9 cellular contexts compared by ENCODE assay signal in genomic region chr13:79631260-79631659, GRCh38.
DNase-seq lines count a peak whose midpoint lies in the region; ATAC-seq and TF ChIP-seq lines count a peak whose summit lies in the region.
"Had no signal": no experiment of that assay in that cellular context is flagged by ENCODE, and none has a peak within 500 bp of the region (broad histone marks: within the 10 kb centered on the region; RNA-seq: fewer than 3 reads in every experiment).

No MANE protein-coding gene starts in this region.

- POLR2A ChIA-PET in AG04449 (lab: Yijun Ruan, JAX): no interaction called here
- POLR2A ChIA-PET in CD4-positive, alpha-beta T cell (lab: Charles Lee): no interaction called here

- H3K4me3 Mint-ChIP-seq in stimulated activated effector memory CD8-positive, alpha-beta T cell treated with anti-CD3 and anti-CD28 coated beads, Interleukin-12 subunit alpha, Interleukin-12 subunit beta, amount 100 ng/mL, for 72 hours: no peak overlapping the region
- no peak overlapping the region for H3K4me3 Mint-ChIP-seq in CD4-positive, alpha-beta T cell

- peaks cover 31% of the 10 kb centered on the region for H3K27me3 Mint-ChIP-seq in CD4-positive, alpha-beta T cell

- CTCF ChIA-PET in AG04449 (lab: Yijun Ruan, JAX): interaction anchor here (1.2 to 1.5 kb wide), 2 partner anchors 8 to 730 kb away, joined by 3 read pairs; no protein-coding TSS in a partner anchor
- CTCF ChIA-PET in CD4-positive, alpha-beta T cell (lab: Charles Lee): interaction anchor here (0.7 kb wide), 1 partner anchor 900 kb away, joined by 3 read pairs; no protein-coding TSS in a partner anchor

- no peak for TF ChIP-seq CTCF in AG04449 (IDR thresholded peaks at IDR 0.05; ENCODE audit: insufficient read depth, low read length, missing control alignments)
- TF ChIP-seq CTCF in CD4-positive, alpha-beta T cell (IDR thresholded peaks at IDR 0.05): no peak

- H3K36me3 Mint-ChIP-seq in stimulated activated effector memory CD8-positive, alpha-beta T cell treated with anti-CD3 and anti-CD28 coated beads, Interleukin-12 subunit alpha, Interleukin-12 subunit beta, amount 100 ng/mL, for 72 hours: no peaks in the 10 kb centered on the region
- no peaks in the 10 kb centered on the region for H3K36me3 Mint-ChIP-seq in CD4-positive, alpha-beta T cell (ENCODE audit: low read depth)

- H3K27ac Mint-ChIP-seq in stimulated activated effector memory CD8-positive, alpha-beta T cell treated with anti-CD3 and anti-CD28 coated beads, Interleukin-12 subunit alpha, Interleukin-12 subunit beta, amount 100 ng/mL, for 72 hours: no peak overlapping the region
- no peak overlapping the region for H3K27ac Mint-ChIP-seq in CD4-positive, alpha-beta T cell

- no peaks in the 10 kb centered on the region for H3K9me3 Mint-ChIP-seq in stimulated activated effector memory CD8-positive, alpha-beta T cell treated with anti-CD3 and anti-CD28 coated beads, Interleukin-12 subunit alpha, Interleukin-12 subunit beta, amount 100 ng/mL, for 72 hours
- no peaks in the 10 kb centered on the region for H3K9me3 Mint-ChIP-seq in CD4-positive, alpha-beta T cell

- ATAC-seq in right cardiac atrium (peak; percentile 82 to 89), GM21619 (IDR thresholded peaks at IDR 0.05; ENCODE audit: unreplicated experiment) (no peak)
- ATAC-seq in stimulated activated effector memory CD8-positive, alpha-beta T cell treated with anti-CD3 and anti-CD28 coated beads, Interleukin-12 subunit alpha, Interleukin-12 subunit beta, amount 100 ng/mL, for 72 hours: no peak
- no peak for ATAC-seq in CD4-positive, alpha-beta T cell (ENCODE audit: poor library complexity)

- no peaks in the 10 kb centered on the region for H3K9me3 ChIP-seq in right cardiac atrium (ENCODE audit: control insufficient read depth, low read length)
- no peaks in the 10 kb centered on the region for H3K9me3 ChIP-seq in CD4-positive, alpha-beta T cell (ENCODE audit: control insufficient read depth, low read length)
- H3K9me3 ChIP-seq: testis had no signal

- no peaks in the 10 kb centered on the region for H3K27me3 ChIP-seq in right cardiac atrium (ENCODE audit: control insufficient read depth, insufficient read depth)
- peaks cover 4% of the 10 kb centered on the region for H3K27me3 ChIP-seq in CD4-positive, alpha-beta T cell (ENCODE audit: control insufficient read depth, insufficient read depth, low read length)
- H3K27me3 ChIP-seq: testis had no signal

- DNase-seq in AG04449 (ENCODE audit: low read depth, low spot score) (peak; percentile 23), HS-27A (ENCODE audit: low read depth) (peak; percentile 17), amniotic epithelial cell (ENCODE audit: low read depth) (peak; percentile 54), right cardiac atrium (no peak), nucleus accumbens (lab: John Stamatoyannopoulos, UW) (no peak)
- no peak for DNase-seq in stimulated activated effector memory CD8-positive, alpha-beta T cell treated with anti-CD3 and anti-CD28 coated beads, Interleukin-12 subunit alpha, Interleukin-12 subunit beta, amount 100 ng/mL, for 72 hours (ENCODE audit: low spot score in 2 of 2)
- no peak for DNase-seq in CD4-positive, alpha-beta T cell
- DNase-seq: testis had no signal

- H3K4me3 ChIP-seq in AG04449 (ENCODE audit: low read depth, low read length) (no peak overlapping the region), right cardiac atrium (ENCODE audit: low read length) (no peak overlapping the region)
- H3K4me3 ChIP-seq: testis had no signal

- H3K4me1 ChIP-seq in right cardiac atrium (ENCODE audit: control insufficient read depth, insufficient read depth, low read length): no peaks in the 10 kb centered on the region
- H3K4me1 ChIP-seq: testis had no signal

- H3K4me1 Mint-ChIP-seq in stimulated activated effector memory CD8-positive, alpha-beta T cell treated with anti-CD3 and anti-CD28 coated beads, Interleukin-12 subunit alpha, Interleukin-12 subunit beta, amount 100 ng/mL, for 72 hours: no peaks in the 10 kb centered on the region
- no peaks in the 10 kb centered on the region for H3K4me1 Mint-ChIP-seq in CD4-positive, alpha-beta T cell (ENCODE audit: low read depth)

- WGBS in right cardiac atrium: 13% methylated on average over 1 of the region's 1 CpG

- H3K27ac ChIP-seq in right cardiac atrium (ENCODE audit: low read length): no peak overlapping the region
- H3K27ac ChIP-seq in CD4-positive, alpha-beta T cell (ENCODE audit: low read depth, low read length): no peak overlapping the region
- H3K27ac ChIP-seq: testis had no signal

- intact Hi-C loops in right cardiac atrium (cut with DNase I): no loop called here
- intact Hi-C loops in CD4-positive, alpha-beta T cell (cut with DNase I, micrococcal nuclease): no loop called here

Comparison
In these comparisons a context has a peak if more than half of its experiments do, and no peak if none do; other contexts are left out.
1. DNase-seq: peak in AG04449 (single experiment), HS-27A (single experiment) and amniotic epithelial cell (single experiment); none in right cardiac atrium (0 of 3), stimulated activated effector memory CD8-positive, alpha-beta T cell treated with anti-CD3 and anti-CD28 coated beads, Interleukin-12 subunit alpha, Interleukin-12 subunit beta, amount 100 ng/mL, for 72 hours (0 of 2), CD4-positive, alpha-beta T cell (0 of 10) and nucleus accumbens (0 of 56).
2. ATAC-seq: peak in right cardiac atrium (2 of 2); none in stimulated activated effector memory CD8-positive, alpha-beta T cell treated with anti-CD3 and anti-CD28 coated beads, Interleukin-12 subunit alpha, Interleukin-12 subunit beta, amount 100 ng/mL, for 72 hours (single experiment), GM21619 (single experiment) and CD4-positive, alpha-beta T cell (single experiment).